In the genomic region with DNA sequence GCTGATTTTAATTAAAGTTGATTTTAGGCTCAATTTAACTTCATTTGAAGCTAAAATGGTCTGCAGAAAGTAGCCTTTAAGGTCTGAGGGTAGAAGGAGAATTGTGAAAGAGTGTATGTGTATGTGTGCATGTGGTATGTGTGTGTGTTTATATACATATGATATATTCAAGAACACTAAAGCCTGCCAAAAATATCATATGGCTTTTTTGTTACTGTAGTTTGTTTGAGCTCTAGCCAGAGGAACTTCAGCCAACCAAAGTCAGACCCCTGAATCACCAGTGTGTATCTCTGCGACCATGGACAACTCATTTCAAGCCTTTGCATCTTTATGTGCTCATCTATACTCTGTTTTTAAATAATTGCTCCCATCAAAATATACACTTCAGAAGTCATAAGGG, we compare ENCODE assay signal across 18 cellular contexts. TPM values are rescaled to one million over a fixed set of nuclear protein-coding genes. Genes with fewer than 3 reads are reported as not detected.
DNase-seq lines count a peak whose midpoint lies in the region; ATAC-seq and TF ChIP-seq lines count a peak whose summit lies in the region.
"Had no signal": no experiment of that assay in that cellular context is flagged by ENCODE, and none has a peak within 500 bp of the region (broad histone marks: within the 10 kb centered on the region; RNA-seq: fewer than 3 reads in every experiment).

No MANE protein-coding gene starts in this region.

- no peak overlapping the region for H2AFZ ChIP-seq in fibroblast of lung (ENCODE audit: low read length)

- H3K4me2 ChIP-seq in fibroblast of lung (ENCODE audit: extremely low read depth, insufficient read depth, low read length) = no peak overlapping the region

- TF ChIP-seq CTCF in AG04450 (IDR thresholded peaks at IDR 0.05; ENCODE audit: low read depth, low read length) (no peak), fibroblast of lung (conservative IDR thresholded peaks at IDR 0.05 in 1 of 2, IDR thresholded peaks at IDR 0.05 in 1 of 2; ENCODE audit: low read depth in 1 of 2, low read length in 2 of 2) (no peak), WTC11 (IDR thresholded peaks at IDR 0.05) (no peak)

- H3K27ac ChIP-seq in AG04450 (ENCODE audit: low read depth, low read length) (no peak overlapping the region), fibroblast of lung (ENCODE audit: insufficient read depth, low read length) (no peak overlapping the region)
- H3K27ac ChIP-seq: C4-2B had no signal

- no peak overlapping the region for H3K9ac ChIP-seq in fibroblast of lung (ENCODE audit: insufficient read depth, low read length)

- no peaks in the 10 kb centered on the region for H3K27me3 ChIP-seq in AG04450 (ENCODE audit: control insufficient read depth, insufficient read depth, low read length)
- no peaks in the 10 kb centered on the region for H3K27me3 ChIP-seq in MG63
- no peaks in the 10 kb centered on the region for H3K27me3 ChIP-seq in fibroblast of lung (ENCODE audit: control insufficient read depth, insufficient read depth, low read length)

- H3K9me3 ChIP-seq in AG04450 (ENCODE audit: control insufficient read depth, insufficient read depth, low read length) = no peaks in the 10 kb centered on the region; the same call in 1 of the 2 replicates
- H3K9me3 ChIP-seq in MG63 = no peaks in the 10 kb centered on the region
- H3K9me3 ChIP-seq in fibroblast of lung (ENCODE audit: control insufficient read depth, insufficient read depth, low read depth, low read length) = no peaks in the 10 kb centered on the region

- H3K4me3 Mint-ChIP-seq in WTC11 = no peak overlapping the region
- H3K4me3 Mint-ChIP-seq: CD8-positive, alpha-beta memory T cell had no signal

- CTCF ChIA-PET in AG04450 (lab: Charles Lee) = no interaction called here
- CTCF ChIA-PET in WTC11 (lab: Charles Lee) = no interaction called here

- POLR2A ChIA-PET in AG04450 (lab: Yijun Ruan, JAX) (no interaction called here), WTC11 (lab: Charles Lee) (no interaction called here)

- H3K4me1 Mint-ChIP-seq in WTC11 = peaks cover 5% of the 10 kb centered on the region

- no peaks in the 10 kb centered on the region for H3K9me3 Mint-ChIP-seq in WTC11
- H3K9me3 Mint-ChIP-seq: CD8-positive, alpha-beta memory T cell had no signal

- no peaks in the 10 kb centered on the region for H4K20me1 ChIP-seq in fibroblast of lung (ENCODE audit: control insufficient read depth, extremely low read depth, insufficient read depth, low read length)

- no peak overlapping the region for H3K27ac Mint-ChIP-seq in WTC11

- H3K79me2 ChIP-seq in fibroblast of lung (ENCODE audit: control insufficient read depth, insufficient read depth, low read length) = no peaks in the 10 kb centered on the region

- H3K4me1 ChIP-seq in fibroblast of lung (ENCODE audit: control insufficient read depth, extremely low read depth, insufficient read depth, low read length) = peaks cover 2% of the 10 kb centered on the region

- H3K4me3 ChIP-seq in AG04450 (ENCODE audit: low read depth, low read length) (no peak overlapping the region), MG63 (no peak overlapping the region), fibroblast of lung (replicated peaks in 1 of 4; ENCODE audit: control extremely low read depth in 1 of 4, insufficient read depth in 1 of 4, low read depth in 3 of 4, low read length in 4 of 4) (no peak overlapping the region)

- DNase-seq in AG04450 (ENCODE audit: low read depth, low spot score) (peak; percentile 41), MG63 (peak; percentile 21), fibroblast of lung (ENCODE audit: low read depth in 2 of 2) (peak; percentile 15 to 76), iris pigment epithelial cell (ENCODE audit: low read depth) (peak; percentile 32), DMS153 treated with DMSO at 0.1 percent for 48 hours (lab: John Stamatoyannopoulos, UW; ENCODE audit: unreplicated experiment) (no peak), RKO (ENCODE audit: low spot score) (no peak), WTC11 (ENCODE audit: low spot score) (no peak)
- DNase-seq: Calu3; CD8-positive, alpha-beta memory T cell; EL; GF-D8; Karpas-422; NCI-H1694 treated with DMSO at 0.1 percent for 48 hours; NCI-H2081 treated with DMSO at 0.1 percent for 48 hours; NCI-H2171 treated with DMSO at 0.1 percent for 48 hours; SIG-M5 had no signal

- no peak for ATAC-seq in WTC11
- ATAC-seq: SK-N-SH treated with all-trans-retinoic acid at 6 μM for 48 hours had no signal

- H3K27me3 Mint-ChIP-seq in WTC11 (ENCODE audit: low read depth) = no peaks in the 10 kb centered on the region
- H3K27me3 Mint-ChIP-seq: CD8-positive, alpha-beta memory T cell had no signal

- no peaks in the 10 kb centered on the region for H3K36me3 Mint-ChIP-seq in WTC11

- H3K36me3 ChIP-seq in MG63 (no peaks in the 10 kb centered on the region), fibroblast of lung (ENCODE audit: control insufficient read depth, insufficient read depth, low read length) (no peaks in the 10 kb centered on the region)

TF ChIP-seq in WTC11, 78 proteins besides CTCF, POLR2A, EP300 and RAD21 (continues in another document):
- TF ChIP-seq, protein P1, sequence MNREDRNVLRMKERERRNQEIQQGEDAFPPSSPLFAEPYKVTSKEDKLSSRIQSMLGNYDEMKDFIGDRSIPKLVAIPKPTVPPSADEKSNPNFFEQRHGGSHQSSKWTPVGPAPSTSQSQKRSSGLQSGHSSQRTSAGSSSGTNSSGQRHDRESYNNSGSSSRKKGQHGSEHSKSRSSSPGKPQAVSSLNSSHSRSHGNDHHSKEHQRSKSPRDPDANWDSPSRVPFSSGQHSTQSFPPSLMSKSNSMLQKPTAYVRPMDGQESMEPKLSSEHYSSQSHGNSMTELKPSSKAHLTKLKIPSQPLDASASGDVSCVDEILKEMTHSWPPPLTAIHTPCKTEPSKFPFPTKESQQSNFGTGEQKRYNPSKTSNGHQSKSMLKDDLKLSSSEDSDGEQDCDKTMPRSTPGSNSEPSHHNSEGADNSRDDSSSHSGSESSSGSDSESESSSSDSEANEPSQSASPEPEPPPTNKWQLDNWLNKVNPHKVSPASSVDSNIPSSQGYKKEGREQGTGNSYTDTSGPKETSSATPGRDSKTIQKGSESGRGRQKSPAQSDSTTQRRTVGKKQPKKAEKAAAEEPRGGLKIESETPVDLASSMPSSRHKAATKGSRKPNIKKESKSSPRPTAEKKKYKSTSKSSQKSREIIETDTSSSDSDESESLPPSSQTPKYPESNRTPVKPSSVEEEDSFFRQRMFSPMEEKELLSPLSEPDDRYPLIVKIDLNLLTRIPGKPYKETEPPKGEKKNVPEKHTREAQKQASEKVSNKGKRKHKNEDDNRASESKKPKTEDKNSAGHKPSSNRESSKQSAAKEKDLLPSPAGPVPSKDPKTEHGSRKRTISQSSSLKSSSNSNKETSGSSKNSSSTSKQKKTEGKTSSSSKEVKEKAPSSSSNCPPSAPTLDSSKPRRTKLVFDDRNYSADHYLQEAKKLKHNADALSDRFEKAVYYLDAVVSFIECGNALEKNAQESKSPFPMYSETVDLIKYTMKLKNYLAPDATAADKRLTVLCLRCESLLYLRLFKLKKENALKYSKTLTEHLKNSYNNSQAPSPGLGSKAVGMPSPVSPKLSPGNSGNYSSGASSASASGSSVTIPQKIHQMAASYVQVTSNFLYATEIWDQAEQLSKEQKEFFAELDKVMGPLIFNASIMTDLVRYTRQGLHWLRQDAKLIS (CRISPR knock-in tag; IDR thresholded peaks at IDR 0.05; ENCODE audit: borderline replicate concordance) = no peak
- TF ChIP-seq NFE2L1 (CRISPR knock-in tag; IDR thresholded peaks at IDR 0.05) (no peak), TEAD1 (CRISPR knock-in tag; IDR thresholded peaks at IDR 0.05) (no peak), JUN (CRISPR knock-in tag; IDR thresholded peaks at IDR 0.05) (no peak), GTF2I (CRISPR knock-in tag; conservative IDR thresholded peaks at IDR 0.05) (no peak), RORB (CRISPR knock-in tag; IDR thresholded peaks at IDR 0.05) (no peak)
- TF ChIP-seq, protein P2, sequence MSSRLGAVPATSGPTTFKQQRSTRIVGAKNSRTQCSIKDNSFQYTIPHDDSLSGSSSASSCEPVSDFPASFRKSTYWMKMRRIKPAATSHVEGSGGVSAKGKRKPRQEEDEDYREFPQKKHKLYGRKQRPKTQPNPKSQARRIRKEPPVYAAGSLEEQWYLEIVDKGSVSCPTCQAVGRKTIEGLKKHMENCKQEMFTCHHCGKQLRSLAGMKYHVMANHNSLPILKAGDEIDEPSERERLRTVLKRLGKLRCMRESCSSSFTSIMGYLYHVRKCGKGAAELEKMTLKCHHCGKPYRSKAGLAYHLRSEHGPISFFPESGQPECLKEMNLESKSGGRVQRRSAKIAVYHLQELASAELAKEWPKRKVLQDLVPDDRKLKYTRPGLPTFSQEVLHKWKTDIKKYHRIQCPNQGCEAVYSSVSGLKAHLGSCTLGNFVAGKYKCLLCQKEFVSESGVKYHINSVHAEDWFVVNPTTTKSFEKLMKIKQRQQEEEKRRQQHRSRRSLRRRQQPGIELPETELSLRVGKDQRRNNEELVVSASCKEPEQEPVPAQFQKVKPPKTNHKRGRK (CRISPR knock-in tag; IDR thresholded peaks at IDR 0.05; ENCODE audit: borderline replicate concordance) = no peak
- TF ChIP-seq, protein P3, sequence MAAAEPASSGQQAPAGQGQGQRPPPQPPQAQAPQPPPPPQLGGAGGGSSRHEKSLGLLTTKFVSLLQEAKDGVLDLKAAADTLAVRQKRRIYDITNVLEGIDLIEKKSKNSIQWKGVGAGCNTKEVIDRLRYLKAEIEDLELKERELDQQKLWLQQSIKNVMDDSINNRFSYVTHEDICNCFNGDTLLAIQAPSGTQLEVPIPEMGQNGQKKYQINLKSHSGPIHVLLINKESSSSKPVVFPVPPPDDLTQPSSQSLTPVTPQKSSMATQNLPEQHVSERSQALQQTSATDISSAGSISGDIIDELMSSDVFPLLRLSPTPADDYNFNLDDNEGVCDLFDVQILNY (CRISPR knock-in tag; IDR thresholded peaks at IDR 0.05) = no peak

RNA-seq across cellular contexts. Expression of a gene that starts 58.5 kb away (rescaled TPM):
- 1.8 and 2.1 TPM in 2 replicates for polyA plus RNA-seq in AG04450 (2011; rRNA removed)
- 6.9 and 8.0 TPM in 2 replicates for polyA minus RNA-seq in AG04450 (2011; rRNA and poly(A)+ RNA removed)
- 0.03 TPM in 1 of 2 replicates, not detected in the other for total RNA-seq in MG63 (2014; rRNA removed; shearing (Covaris generic); ENCODE audit: low replicate concordance)
- 3.6 and 7.9 TPM in 2 replicates for total RNA-seq in fibroblast of lung
- 2.9 and 5.0 TPM in 2 replicates for polyA plus RNA-seq in fibroblast of lung
- polyA plus RNA-seq in fibroblast of lung (2012) = 1.3 and 3.2 TPM in 2 replicates
- 2.4 and 5.8 TPM in 2 replicates for polyA minus RNA-seq in fibroblast of lung (ENCODE audit: low replicate concordance)
- 14.6 to 18.8 TPM (median 18.0 TPM) in 3 replicates for total RNA-seq in WTC11 (2021)

Comparison
In these comparisons a context has a peak if more than half of its experiments do, and no peak if none do; other contexts are left out.
1. DNase-seq: peak in AG04450 (single experiment), MG63 (single experiment), fibroblast of lung (2 of 2) and iris pigment epithelial cell (single experiment); none in DMS153 treated with DMSO at 0.1 percent for 48 hours (single experiment), RKO (single experiment) and WTC11 (single experiment).